Comparison of ENCODE assay signal across 35 cellular contexts in the genomic region with DNA sequence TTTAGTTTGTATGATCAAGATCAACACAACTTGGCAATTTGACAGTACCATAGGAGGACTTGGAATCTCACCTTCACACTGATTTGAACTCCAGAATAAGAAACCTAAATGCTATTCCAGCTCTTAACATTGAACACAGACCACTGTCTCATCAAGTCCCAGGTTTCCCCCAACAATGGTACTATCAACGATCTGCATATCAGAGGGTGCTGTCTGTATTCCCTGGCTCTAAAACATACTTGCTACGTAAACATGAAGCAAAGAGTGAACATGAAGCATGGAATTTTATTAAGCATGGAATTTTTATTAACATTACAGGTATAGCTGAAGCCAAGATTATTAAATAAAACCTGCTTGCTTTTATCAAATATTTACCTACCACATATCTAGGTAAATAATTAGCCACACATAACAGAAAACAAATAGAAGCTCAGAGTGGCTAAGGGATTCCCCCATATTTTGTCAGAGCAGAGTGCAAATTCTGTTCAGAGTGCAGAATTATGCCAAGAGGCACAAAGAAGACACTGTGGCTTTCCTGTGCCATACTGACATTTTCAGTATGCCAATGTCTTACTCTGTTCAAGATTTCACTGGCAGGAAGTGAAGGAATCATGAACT. TPM values are rescaled to one million over a fixed set of nuclear protein-coding genes. Genes with fewer than 3 reads are reported as not detected.
"Had no signal": no experiment of that assay in that cellular context is flagged by ENCODE, and none has a peak within 500 bp of the region (broad histone marks: within the 10 kb centered on the region; RNA-seq: fewer than 3 reads in every experiment).

No MANE protein-coding gene starts in this region.

- H3K9me3 ChIP-seq: MG63, Peyer's patch had no signal

- ATAC-seq: activated CD8-positive, alpha-beta T cell treated with anti-CD3 and anti-CD28 coated beads for 36 hours; activated T-cell treated with anti-CD3 and anti-CD28 coated beads, Interleukin-2, amount 50 U/mL, for 72 hours; activated T-helper 17 cell treated with anti-CD3 and anti-CD28 coated beads, Interleukin-2, amount 50 U/mL, for 72 hours; SK-N-SH treated with all-trans-retinoic acid at 6 μM for 48 hours; T-cell had no signal

- DNase-seq: activated CD4-positive, alpha-beta T cell treated with anti-CD3 and anti-CD28 coated beads, Interleukin-2, amount 10 ng/mL, durations not matched to agents 24 days and 14 days; activated CD4-positive, alpha-beta T cell treated with anti-CD3 and anti-CD28 coated beads, Interleukin-2, amount 50 U/mL, for 4 hours; activated CD8-positive, alpha-beta T cell treated with anti-CD3 and anti-CD28 coated beads for 36 hours; activated effector memory CD4-positive, alpha-beta T cell treated with anti-CD3 and anti-CD28 coated beads, Interleukin-2, amount 50 U/mL, for 16 hours; activated naive CD4-positive, alpha-beta T cell; activated naive CD4-positive, alpha-beta T cell treated with anti-CD3 and anti-CD28 coated beads, Interleukin-2, amount 50 U/mL, for 16 hours; activated naive CD8-positive, alpha-beta T cell treated with anti-CD3 and anti-CD28 coated beads for 36 hours; activated T-cell treated with anti-CD3 and anti-CD28 coated beads, Interleukin-2, amount 50 U/mL, for 1 hour; activated T-cell treated with anti-CD3 and anti-CD28 coated beads, Interleukin-2, amount 50 U/mL, for 72 hours; amniotic stem cell; aorta; brain microvascular endothelial cell; central memory CD4-positive, alpha-beta T cell; Karpas-422; MG63; NCI-H1092; NCI-H1436 treated with DMSO at 0.1 percent for 48 hours; NCI-H1694 treated with DMSO at 0.1 percent for 48 hours; NCI-H2029 treated with DMSO at 0.1 percent for 48 hours; NCI-H2107; NCI-H2171; NCI-H446; NCI-H510A treated with DMSO at 0.1 percent for 48 hours; NCI-H526 treated with DMSO at 0.1 percent for 48 hours; NCI-H774; Peyer's patch; RPMI8226; SIG-M5; T-cell; T1000 had no signal

- H3K27ac ChIP-seq: brain microvascular endothelial cell, Peyer's patch had no signal

- H3K27me3 ChIP-seq: brain microvascular endothelial cell, Peyer's patch had no signal

- H3K36me3 ChIP-seq: brain microvascular endothelial cell, MG63, Peyer's patch had no signal

- H3K4me1 ChIP-seq: Peyer's patch had no signal

- H3K4me3 ChIP-seq: MG63, Peyer's patch had no signal

RNA-seq across cellular contexts. Expression of gene GABRR3, which starts 40.7 kb away (rescaled TPM):
- total RNA-seq: activated CD8-positive, alpha-beta memory T cell treated with anti-CD3 and anti-CD28 coated beads for 36 hours; activated CD8-positive, alpha-beta T cell treated with anti-CD3 and anti-CD28 coated beads for 36 hours; activated naive CD8-positive, alpha-beta T cell treated with anti-CD3 and anti-CD28 coated beads for 36 hours; activated T-cell treated with anti-CD3 and anti-CD28 coated beads, Interleukin-2, amount 50 U/mL, for 72 hours; activated T-helper 17 cell treated with anti-CD3 and anti-CD28 coated beads, Interleukin-2, amount 50 U/mL, for 72 hours; aorta; cerebellum; Peyer's patch; SK-MEL-5; T-cell had no signal
- polyA plus RNA-seq: aorta had no signal
